ENCODE assay signal across 10 cellular contexts in the genomic region with DNA sequence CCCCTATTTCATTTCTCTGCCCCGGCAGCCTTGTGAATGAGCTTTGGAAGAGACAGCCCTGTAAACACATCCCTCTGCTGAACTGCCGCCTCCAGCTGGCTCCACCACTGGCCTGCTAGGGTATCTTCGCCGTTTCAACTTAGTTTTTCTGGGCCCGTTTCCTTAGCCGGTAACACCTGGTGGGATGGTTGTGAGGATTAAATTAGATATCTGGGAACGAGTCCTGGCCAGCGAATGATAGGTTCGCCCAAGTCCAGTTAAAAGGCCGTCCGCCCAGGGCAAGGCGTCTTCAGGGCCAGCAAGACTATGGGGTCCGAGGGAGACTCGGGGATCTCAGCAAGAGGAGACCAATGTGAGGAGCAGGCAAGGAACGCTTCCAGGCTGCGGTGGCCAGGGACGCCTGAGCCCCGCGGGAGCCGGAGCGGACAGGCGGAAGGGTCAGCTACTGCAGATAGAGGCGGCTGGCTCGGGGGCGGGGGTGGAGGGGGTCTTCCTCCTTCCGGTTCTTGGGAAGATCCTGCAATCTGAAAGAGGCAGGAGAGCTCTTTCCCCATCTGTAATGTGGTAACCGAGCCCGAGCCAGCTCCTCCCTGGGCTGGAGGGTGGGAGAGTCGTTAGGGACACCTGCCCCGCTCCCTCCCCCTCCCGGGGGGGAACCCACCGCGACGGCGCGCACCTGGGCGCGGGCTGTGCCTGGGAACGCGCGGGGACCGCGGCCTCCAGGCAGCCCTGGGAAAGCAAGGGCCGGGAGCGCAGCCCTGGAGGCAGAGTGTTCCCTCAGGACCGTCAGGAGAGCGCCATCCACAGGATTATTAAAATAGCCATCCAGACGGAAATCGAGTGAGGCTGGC. TPM values are rescaled to one million over a fixed set of nuclear protein-coding genes. Genes with fewer than 3 reads are reported as not detected.
DNase-seq lines count a peak whose midpoint lies in the region; ATAC-seq and TF ChIP-seq lines count a peak whose summit lies in the region.
"Had no signal": no experiment of that assay in that cellular context is flagged by ENCODE, and none has a peak within 500 bp of the region (broad histone marks: within the 10 kb centered on the region; RNA-seq: fewer than 3 reads in every experiment).

No MANE protein-coding gene starts in this region.

- H3K36me3 ChIP-seq in esophagus squamous epithelium = no peaks in the 10 kb centered on the region

- ATAC-seq in HG03520 (IDR thresholded peaks at IDR 0.05; ENCODE audit: unreplicated experiment) (no peak), T-helper 17 cell (no peak)

- TF ChIP-seq CTCF in CD14-positive monocyte (IDR thresholded peaks at IDR 0.05) (no peak), esophagus squamous epithelium (IDR thresholded peaks at IDR 0.05) (no peak), neural crest cell (conservative IDR thresholded peaks at IDR 0.05) (no peak)

- H3K9me3 Mint-ChIP-seq in CD14-positive monocyte = peaks cover 0 to 4% (median 0%) of the 10 kb centered on the region in 7 donors
- H3K9me3 Mint-ChIP-seq in neural crest cell = no peaks in the 10 kb centered on the region

- peaks cover 5 to 23% (median 16%) of the 10 kb centered on the region in 3 donors for H3K27me3 Mint-ChIP-seq in CD14-positive monocyte (ENCODE audit: low read depth in 3 of 3)
- H3K27me3 Mint-ChIP-seq in neural crest cell (ENCODE audit: low read depth) = no peaks in the 10 kb centered on the region
- peaks cover 25% of the 10 kb centered on the region for H3K27me3 Mint-ChIP-seq in T-helper 17 cell

- TF ChIP-seq POLR2A in esophagus squamous epithelium (IDR thresholded peaks at IDR 0.05) = no peak

- no peaks in the 10 kb centered on the region for H3K36me3 Mint-ChIP-seq in CD14-positive monocyte
- no peaks in the 10 kb centered on the region for H3K36me3 Mint-ChIP-seq in neural crest cell (ENCODE audit: low read depth)
- H3K36me3 Mint-ChIP-seq in T-helper 17 cell (ENCODE audit: low read depth) = no peaks in the 10 kb centered on the region

- H3K27ac ChIP-seq in esophagus squamous epithelium = no peak overlapping the region

- peak overlapping the region; percentile 51 to 79 for H3K4me3 Mint-ChIP-seq in CD14-positive monocyte
- H3K4me3 Mint-ChIP-seq in neural crest cell = peak overlapping the region; percentile 69
- no peak overlapping the region for H3K4me3 Mint-ChIP-seq in T-helper 17 cell

- intact Hi-C loops in CD14-positive monocyte (cut with micrococcal nuclease) = no loop called here
- intact Hi-C loops in esophagus squamous epithelium (cut with DNase I) = no loop called here

- H3K27me3 ChIP-seq in esophagus squamous epithelium = peaks cover 0 to 32% (median 0%) of the 10 kb centered on the region in 4 donors

- no peak for DNase-seq in CD14-positive monocyte (ENCODE audit: low spot score)
- peak; percentile 94 for DNase-seq in NCI-H146 (lab: John Stamatoyannopoulos, UW)
- DNase-seq in esophagus squamous epithelium (lab: John Stamatoyannopoulos, UW) = no peak
- DNase-seq in neural crest cell (ENCODE audit: low read depth, low spot score) = peak; percentile 31
- DNase-seq in NOMO-1 (lab: John Stamatoyannopoulos, UW; ENCODE audit: unreplicated experiment in 2 of 2) = no peak
- DNase-seq in activated naive CD4-positive, alpha-beta T cell treated with Interleukin-2 at 50 U/mL for 16 hours = no peak
- no peak for DNase-seq in T-helper 17 cell
- DNase-seq: caudate nucleus had no signal

- H3K9me3 ChIP-seq in esophagus squamous epithelium = no peaks in the 10 kb centered on the region
- H3K9me3 ChIP-seq in T-helper 17 cell (ENCODE audit: control insufficient read depth, low read length, poor library complexity, severe bottlenecking) = no peaks in the 10 kb centered on the region

- peak overlapping the region in 3 of 4 donors; percentile 20 to 57 (median 25) for H3K4me3 ChIP-seq in esophagus squamous epithelium

- H3K4me1 Mint-ChIP-seq in CD14-positive monocyte (peaks cover 4% of the 10 kb centered on the region), neural crest cell (peaks cover 5% of the 10 kb centered on the region), T-helper 17 cell (peaks cover 4% of the 10 kb centered on the region)

- H3K27ac Mint-ChIP-seq in CD14-positive monocyte = peak overlapping the region in 1 of 7 donors; percentile 37
- H3K27ac Mint-ChIP-seq in neural crest cell (ENCODE audit: unreplicated experiment) = peak overlapping the region; percentile 52
- no peak overlapping the region for H3K27ac Mint-ChIP-seq in T-helper 17 cell

- peaks cover 3 to 11% (median 6%) of the 10 kb centered on the region in 3 donors for H3K4me1 ChIP-seq in esophagus squamous epithelium

- 34 to 63% methylated on average over 5 to 6 of the region's 49 CpGs for WGBS in esophagus squamous epithelium, 2 donors

RNA-seq across cellular contexts. Expression of a gene that starts 4.5 kb away (rescaled TPM):
- under 1 TPM; 0.55 to 0.83 TPM for polyA plus RNA-seq in CD14-positive monocyte
- not detected for total RNA-seq in esophagus squamous epithelium
- not detected in 2 replicates for total RNA-seq in neural crest cell
- 10 to 100 TPM in 1 of 2 donors, 1 to 10 TPM in 1; 1.8 to 35.0 TPM for total RNA-seq in T-helper 17 cell
- total RNA-seq: Daoy had no signal

RNA-seq across cellular contexts. Expression of a gene that starts 17.9 kb away (rescaled TPM):
- polyA plus RNA-seq in CD14-positive monocyte = 100 to 1,000 TPM; 237 to 295 TPM
- total RNA-seq in esophagus squamous epithelium (10 to 100 TPM; 10.3 to 24.6 (median 17.7) TPM), neural crest cell (61.3 and 62.6 TPM in 2 replicates), T-helper 17 cell (10 to 100 TPM; 45.7 to 51.9 TPM)

RNA-seq across cellular contexts. Expression of a gene that starts 32.0 kb away (rescaled TPM):
- 10 to 100 TPM; 29.7 to 35.5 TPM for polyA plus RNA-seq in CD14-positive monocyte
- total RNA-seq in esophagus squamous epithelium (100 to 1,000 TPM in 1 of 4 donors, 10 to 100 TPM in 3; 67.4 to 122 (median 92.2) TPM), neural crest cell (103 and 105 TPM in 2 replicates), T-helper 17 cell (10 to 100 TPM; 61.7 to 73.9 TPM)

RNA-seq across cellular contexts. Expression of a gene that starts 49.2 kb away (rescaled TPM):
- polyA plus RNA-seq in CD14-positive monocyte = under 1 TPM; 0.17 to 0.31 TPM
- under 1 TPM in 1 of 4 donors, not detected in 3; 0.76 TPM for total RNA-seq in esophagus squamous epithelium
- 1.5 and 1.8 TPM in 2 replicates for total RNA-seq in neural crest cell
- total RNA-seq in T-helper 17 cell = 1 to 10 TPM in 1 of 2 donors, under 1 TPM in 1; 0.97 to 1.5 TPM
- total RNA-seq: Daoy had no signal

Comparison
In these comparisons a context has a peak if more than half of its experiments do, and no peak if none do; other contexts are left out.
1. DNase-seq: peak in NCI-H146 (single experiment) and neural crest cell (single experiment); none in CD14-positive monocyte (single experiment), esophagus squamous epithelium (single experiment), NOMO-1 (0 of 2), activated naive CD4-positive, alpha-beta T cell treated with Interleukin-2 at 50 U/mL for 16 hours (single experiment) and T-helper 17 cell (0 of 3).